In the genomic region with DNA sequence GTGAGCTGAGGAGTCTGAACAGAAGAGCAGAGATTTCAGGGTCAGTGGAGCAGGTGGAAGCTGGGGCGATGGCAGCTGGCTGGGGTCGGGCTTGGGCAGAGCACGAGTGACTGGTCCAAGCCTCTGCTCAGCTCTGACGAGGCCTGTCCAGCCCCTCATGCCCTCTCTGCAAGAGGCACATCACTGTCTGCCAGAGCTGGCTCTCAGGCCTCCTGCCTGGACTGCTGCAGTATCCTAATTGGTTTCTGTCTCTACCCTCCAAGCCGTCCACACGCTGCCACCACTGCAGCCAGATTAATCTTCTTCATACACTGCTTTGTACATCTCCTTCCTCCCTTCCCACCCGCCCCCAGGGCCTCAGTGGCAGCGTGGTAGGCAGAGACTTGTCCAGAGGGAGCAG, we compare ENCODE assay signal across 22 cellular contexts. TPM values are rescaled to one million over a fixed set of nuclear protein-coding genes. Genes with fewer than 3 reads are reported as not detected.
DNase-seq lines count a peak whose midpoint lies in the region; ATAC-seq and TF ChIP-seq lines count a peak whose summit lies in the region.
"Had no signal": no experiment of that assay in that cellular context is flagged by ENCODE, and none has a peak within 500 bp of the region (broad histone marks: within the 10 kb centered on the region; RNA-seq: fewer than 3 reads in every experiment).

No MANE protein-coding gene starts in this region.

- intact Hi-C loops in left ventricle myocardium superior (cut with micrococcal nuclease) (no loop called here), PC-9 (cut with micrococcal nuclease; ENCODE audit: unreplicated experiment) (no loop called here)

- H4K20me1 ChIP-seq in PC-9 (ENCODE audit: insufficient read depth) (no peaks in the 10 kb centered on the region), neural progenitor cell (ENCODE audit: low read depth) (no peaks in the 10 kb centered on the region)

- no peaks in the 10 kb centered on the region for H3K36me3 Mint-ChIP-seq in central memory CD8-positive, alpha-beta T cell (ENCODE audit: insufficient read depth)
- H3K36me3 Mint-ChIP-seq in neural progenitor cell: peaks cover 4% of the 10 kb centered on the region

- no TSS peak for BruUV-seq in PC-9 (replicated peaks; lab: Mats Ljungman, UMichigan)

- H3K9me3 ChIP-seq in cardiac muscle cell (ENCODE audit: low read depth): no peaks in the 10 kb centered on the region
- H3K9me3 ChIP-seq in PC-9 (ENCODE audit: insufficient read depth, low read depth): no peaks in the 10 kb centered on the region
- H3K9me3 ChIP-seq in neural progenitor cell (ENCODE audit: low read depth): no peaks in the 10 kb centered on the region
- H3K9me3 ChIP-seq: SJCRH30 had no signal

- H3K4me1 ChIP-seq in cardiac muscle cell (ENCODE audit: low read depth) (peaks cover 90% of the 10 kb centered on the region), PC-9 (replicated peaks; ENCODE audit: insufficient read depth) (peaks cover 10% of the 10 kb centered on the region), neural progenitor cell (peaks cover 22% of the 10 kb centered on the region)

- H3K27ac ChIP-seq in cardiac muscle cell (peak overlapping the region; percentile 88), PC-9 (no peak overlapping the region), neural progenitor cell (no peak overlapping the region)
- H3K27ac ChIP-seq: C4-2B, RWPE1, SJCRH30 had no signal

- DNase-seq in cardiac muscle cell (ENCODE audit: low read depth in 1 of 2, low spot score in 1 of 2) (no peak), left ventricle myocardium superior (no peak), PC-9 (no peak), neural progenitor cell (ENCODE audit: low spot score) (no peak), activated T-cell treated with anti-CD3 and anti-CD28 coated beads for 4 hours (no peak)
- DNase-seq in central memory CD8-positive, alpha-beta T cell (ENCODE audit: low spot score in 2 of 2): no peak
- DNase-seq: GF-D8, Karpas-422, MV-4-11, NCI-H1105 treated with DMSO at 0.1 percent for 48 hours, NCI-H1694, NCI-H2081, NCI-H2171, NCI-H345, SJCRH30 had no signal

- H3K36me3 ChIP-seq in cardiac muscle cell (no peaks in the 10 kb centered on the region), PC-9 (ENCODE audit: low read depth) (no peaks in the 10 kb centered on the region), neural progenitor cell (no peaks in the 10 kb centered on the region)
- H3K36me3 ChIP-seq: SJCRH30 had no signal

- POLR2A ChIA-PET in PC-9 (lab: Charles Lee; ENCODE audit: unreplicated experiment): no interaction called here

- CTCF ChIA-PET in PC-9 (lab: Charles Lee): no interaction called here

- no peaks in the 10 kb centered on the region for H3K4me1 Mint-ChIP-seq in central memory CD8-positive, alpha-beta T cell
- H3K4me1 Mint-ChIP-seq in neural progenitor cell: peaks cover 61% of the 10 kb centered on the region

- no peak for ATAC-seq in left ventricle myocardium superior
- no peak for ATAC-seq in central memory CD8-positive, alpha-beta T cell (replicated peaks; ENCODE audit: extremely low read depth, poor library complexity, severe bottlenecking)
- ATAC-seq in HG03571 (IDR thresholded peaks at IDR 0.05; ENCODE audit: unreplicated experiment): no peak
- ATAC-seq in HG03354 (IDR thresholded peaks at IDR 0.05; ENCODE audit: poor library complexity, severe bottlenecking, unreplicated experiment): no peak
- ATAC-seq: HCT116 had no signal

- peak overlapping the region; percentile 45 for H3K27ac Mint-ChIP-seq in central memory CD8-positive, alpha-beta T cell (ENCODE audit: low read depth)
- H3K27ac Mint-ChIP-seq in neural progenitor cell: peak overlapping the region; percentile 92
- H3K27ac Mint-ChIP-seq: GM23338 had no signal

- H3K27me3 Mint-ChIP-seq in central memory CD8-positive, alpha-beta T cell: peaks cover 45% of the 10 kb centered on the region
- H3K27me3 Mint-ChIP-seq in neural progenitor cell (ENCODE audit: insufficient read depth, low read depth): peaks cover 5% of the 10 kb centered on the region

- H3K9me3 Mint-ChIP-seq in central memory CD8-positive, alpha-beta T cell: no peaks in the 10 kb centered on the region
- H3K9me3 Mint-ChIP-seq in neural progenitor cell: no peaks in the 10 kb centered on the region
- H3K9me3 Mint-ChIP-seq: GM23338 had no signal

- H3K4me3 ChIP-seq in cardiac muscle cell (no peak overlapping the region), PC-9 (no peak overlapping the region), neural progenitor cell (no peak overlapping the region)
- H3K4me3 ChIP-seq: GM23338, SJCRH30 had no signal

- H3K9me2 ChIP-seq in PC-9 (ENCODE audit: insufficient read depth): no peaks in the 10 kb centered on the region

- no peak overlapping the region for H3K4me3 Mint-ChIP-seq in central memory CD8-positive, alpha-beta T cell
- H3K4me3 Mint-ChIP-seq in neural progenitor cell: peak overlapping the region; percentile 68
- H3K4me3 Mint-ChIP-seq: GM23338 had no signal

- TF ChIP-seq CTCF in cardiac muscle cell (IDR thresholded peaks at IDR 0.05; ENCODE audit: low read depth, low read length) (no peak), PC-9 (conservative IDR thresholded peaks at IDR 0.05) (no peak), neural progenitor cell (IDR thresholded peaks at IDR 0.05) (no peak)

- H3F3A ChIP-seq in PC-9 (ENCODE audit: insufficient read depth, low read depth) (no peaks in the 10 kb centered on the region), neural progenitor cell (ENCODE audit: low read depth) (peaks cover 7% of the 10 kb centered on the region)

- H2AFZ ChIP-seq in PC-9 (no peak overlapping the region), neural progenitor cell (replicated peaks) (no peak overlapping the region)
- H2AFZ ChIP-seq: GM23338 had no signal

- H3K4me2 ChIP-seq in PC-9: peak overlapping the region; percentile 14; the same call in 1 of the 2 replicates
- peak overlapping the region; percentile 13 for H3K4me2 ChIP-seq in neural progenitor cell
- H3K4me2 ChIP-seq: GM23338 had no signal

- no peaks in the 10 kb centered on the region for H3K27me3 ChIP-seq in cardiac muscle cell
- H3K27me3 ChIP-seq in PC-9 (ENCODE audit: insufficient read depth, low read depth): peaks cover 11% of the 10 kb centered on the region; the same call in 1 of the 2 replicates
- no peaks in the 10 kb centered on the region for H3K27me3 ChIP-seq in neural progenitor cell
- H3K27me3 ChIP-seq: SJCRH30 had no signal

- no peaks in the 10 kb centered on the region for H3K79me2 ChIP-seq in PC-9 (ENCODE audit: low read depth)
- no peaks in the 10 kb centered on the region for H3K79me2 ChIP-seq in neural progenitor cell (ENCODE audit: low read depth)

- no peak overlapping the region for H3K9ac ChIP-seq in neural progenitor cell

RNA-seq across cellular contexts. Expression of gene CACNA1G, which starts 25.4 kb away (rescaled TPM):
- total RNA-seq in cardiac muscle cell (29.7 and 46.1 TPM in 2 replicates), left ventricle myocardium superior (0.25 TPM), PC-9 (2021) (0.28 and 0.46 TPM in 2 replicates), neural progenitor cell (ENCODE audit: low replicate concordance) (1.6 and 4.9 TPM in 2 replicates)
- polyA plus RNA-seq in cardiac muscle cell: 19.0 and 22.8 TPM in 2 replicates

RNA-seq across cellular contexts. Expression of gene SPATA20, which starts 38.9 kb away (rescaled TPM):
- total RNA-seq in cardiac muscle cell (194 and 216 TPM in 2 replicates), left ventricle myocardium superior (68.7 TPM), PC-9 (2021) (41.5 and 60.5 TPM in 2 replicates), neural progenitor cell (ENCODE audit: low replicate concordance) (22.8 and 60.5 TPM in 2 replicates)
- 103 and 162 TPM in 2 replicates for polyA plus RNA-seq in cardiac muscle cell

RNA-seq across cellular contexts. Expression of gene ABCC3, which starts 48.8 kb away (rescaled TPM):
- not detected in 2 replicates for total RNA-seq in cardiac muscle cell
- 0.06 and 0.53 TPM in 2 replicates for polyA plus RNA-seq in cardiac muscle cell
- 0.37 TPM for total RNA-seq in left ventricle myocardium superior
- 221 and 273 TPM in 2 replicates for total RNA-seq in PC-9 (2021)
- 0.22 TPM in 1 of 2 replicates, not detected in the other for total RNA-seq in neural progenitor cell (ENCODE audit: low replicate concordance)
- total RNA-seq: GM23338 had no signal
- polyA plus RNA-seq: GM23338 had no signal

RNA-seq across cellular contexts. Expression of gene EPN3, which starts 53.4 kb away (rescaled TPM):
- total RNA-seq in cardiac muscle cell (2.0 and 3.1 TPM in 2 replicates), left ventricle myocardium superior (33.4 TPM), PC-9 (2021) (15.6 and 22.8 TPM in 2 replicates), neural progenitor cell (ENCODE audit: low replicate concordance) (0.09 and 0.24 TPM in 2 replicates)
- 1.9 and 3.5 TPM in 2 replicates for polyA plus RNA-seq in cardiac muscle cell
- total RNA-seq: A172, SJCRH30 had no signal

Comparison
In these comparisons a context has a peak if more than half of its experiments do, and no peak if none do; other contexts are left out.
1. RNA of gene ABCC3, which starts 48.8 kb away (total RNA-seq): 221 to 273 TPM in PC-9; 0.37 TPM in left ventricle myocardium superior (single experiment), not detected in cardiac muscle cell and 0.22 TPM in neural progenitor cell; every median in the first group is over 100 times any median in the second.